ENCODE assay signal across 1 cellular context in genomic region chr5:90342576-90342975, GRCh38.
TF ChIP-seq lines count a peak whose summit lies in the region.

No MANE protein-coding gene starts in this region.

TF ChIP-seq in GM23338, 12 proteins besides CTCF, POLR2A, EP300 and RAD21 (continued from another document):
- TF ChIP-seq ETS1 (IDR thresholded peaks at IDR 0.05) (no peak), CREB1 (CRISPR knock-in tag; IDR thresholded peaks at IDR 0.05; ENCODE audit: low read depth) (no peak), REST (IDR thresholded peaks at IDR 0.05; ENCODE audit: unreplicated experiment) (no peak), NANOG (IDR thresholded peaks at IDR 0.05; ENCODE audit: borderline replicate concordance) (no peak)
